In the genomic region with DNA sequence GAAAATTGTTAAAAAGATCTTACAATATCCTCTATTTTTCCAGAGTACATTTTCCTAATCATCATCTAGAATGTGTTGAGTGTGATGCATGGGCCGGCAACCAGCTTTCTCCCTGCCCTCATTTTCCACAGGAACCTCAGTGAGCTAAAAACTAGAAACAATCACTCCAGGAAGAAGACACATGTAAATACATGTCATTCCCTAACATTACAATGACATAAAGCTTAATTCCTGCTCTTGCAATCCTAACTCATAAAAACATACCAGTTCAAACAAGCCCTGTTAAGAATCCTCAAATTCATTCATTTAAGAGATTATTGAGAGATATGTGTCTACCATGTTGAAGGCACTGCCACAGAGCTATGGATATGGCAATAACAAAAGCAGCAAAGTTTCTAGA, we compare ENCODE assay signal across 15 cellular contexts. TPM values are rescaled to one million over a fixed set of nuclear protein-coding genes. Genes with fewer than 3 reads are reported as not detected.
A peak's percentile ranks its signal among the peaks of the same experiment; 100 is the strongest.
DNase-seq lines count a peak whose midpoint lies in the region; ATAC-seq and TF ChIP-seq lines count a peak whose summit lies in the region.
"Had no signal": no experiment of that assay in that cellular context is flagged by ENCODE, and none has a peak within 500 bp of the region (broad histone marks: within the 10 kb centered on the region; RNA-seq: fewer than 3 reads in every experiment).

No MANE protein-coding gene starts in this region.

- no peak overlapping the region for H3K9ac ChIP-seq in PC-3 (ENCODE audit: low read length)
- H3K9ac ChIP-seq: BLaER1, GM23248 had no signal

- CTCF ChIA-PET in CD4-positive, alpha-beta T cell (lab: Charles Lee), result interaction anchor here (0.6 to 1.6 kb wide), 2 partner anchors 15 to 183 kb away, joined by 3 to 4 read pairs; no protein-coding TSS in a partner anchor
- CTCF ChIA-PET in PC-3 (lab: Charles Lee), result no interaction called here

- H3K4me1 Mint-ChIP-seq in CD4-positive, alpha-beta T cell (ENCODE audit: low read depth), result peaks cover 30% of the 10 kb centered on the region

- no peak overlapping the region for H3K4me3 Mint-ChIP-seq in CD4-positive, alpha-beta T cell

- no peaks in the 10 kb centered on the region for H3K27me3 Mint-ChIP-seq in CD4-positive, alpha-beta T cell

- H3K79me2 ChIP-seq in PC-3 (ENCODE audit: low read length), result no peaks in the 10 kb centered on the region

- H3K27me3 ChIP-seq in CD4-positive, alpha-beta T cell (ENCODE audit: control insufficient read depth, insufficient read depth, low read length), result no peaks in the 10 kb centered on the region
- no peaks in the 10 kb centered on the region for H3K27me3 ChIP-seq in dorsolateral prefrontal cortex
- no peaks in the 10 kb centered on the region for H3K27me3 ChIP-seq in PC-3 (ENCODE audit: low read length)
- H3K27me3 ChIP-seq: BLaER1 had no signal

- H3K4me1 ChIP-seq in PC-3 (ENCODE audit: insufficient read depth, low read length), result peaks cover 36% of the 10 kb centered on the region
- H3K4me1 ChIP-seq: BLaER1 had no signal

- no peak for ATAC-seq in CD4-positive, alpha-beta T cell (ENCODE audit: poor library complexity)
- ATAC-seq in left colon (peak; percentile 25), PC-3 (no peak)
- ATAC-seq: GM12878, HCT116 had no signal

- no peak overlapping the region for H3K27ac ChIP-seq in CD4-positive, alpha-beta T cell (ENCODE audit: low read depth, low read length)
- H3K27ac ChIP-seq in dorsolateral prefrontal cortex (peak overlapping the region in 1 of 59 donors; percentile 39), PC-3 (ENCODE audit: low read length) (no peak overlapping the region)
- H3K27ac ChIP-seq: BLaER1, GM23248 had no signal

- H3K4me2 ChIP-seq in PC-3 (ENCODE audit: low read length), result no peak overlapping the region
- H3K4me2 ChIP-seq: BLaER1 had no signal

- intact Hi-C loops in CD4-positive, alpha-beta T cell (cut with DNase I, micrococcal nuclease), result no loop called here
- intact Hi-C loops in left colon (cut with DNase I, micrococcal nuclease), result loop anchor here in 1 of 2 donors (10.0 kb wide), 1 partner anchor 181 kb away; no protein-coding TSS in a partner anchor
- intact Hi-C loops in dorsolateral prefrontal cortex (cut with DNase I), result loop anchor here in 1 of 2 donors (10.0 kb wide), 1 partner anchor 711 kb away; no protein-coding TSS in a partner anchor
- intact Hi-C loops in PC-3 (cut with micrococcal nuclease), result no loop called here

- no peaks in the 10 kb centered on the region for H3K9me3 ChIP-seq in CD4-positive, alpha-beta T cell (ENCODE audit: control insufficient read depth, low read length)
- H3K9me3 ChIP-seq in PC-3 (ENCODE audit: low read length), result no peaks in the 10 kb centered on the region

- H3K4me3 ChIP-seq in epithelial cell of esophagus (ENCODE audit: low read length) (no peak overlapping the region), dorsolateral prefrontal cortex (no peak overlapping the region), PC-3 (ENCODE audit: low read length) (no peak overlapping the region)
- H3K4me3 ChIP-seq: BLaER1, GM12878, GM23248 had no signal

- no peaks in the 10 kb centered on the region for H3K36me3 ChIP-seq in PC-3 (ENCODE audit: low read depth, low read length)

- H3K9me3 Mint-ChIP-seq in CD4-positive, alpha-beta T cell, result no peaks in the 10 kb centered on the region

- H2AFZ ChIP-seq in PC-3 (ENCODE audit: low read length), result no peak overlapping the region
- H2AFZ ChIP-seq: GM23248 had no signal

- H3K36me3 Mint-ChIP-seq in CD4-positive, alpha-beta T cell (ENCODE audit: low read depth), result peaks cover 35% of the 10 kb centered on the region

- peaks cover 4% of the 10 kb centered on the region for H3F3A ChIP-seq in PC-3 (ENCODE audit: low read length, unreplicated experiment)

- POLR2A ChIA-PET in CD4-positive, alpha-beta T cell (lab: Charles Lee), result no interaction called here
- POLR2A ChIA-PET in PC-3 (lab: Charles Lee; ENCODE audit: unreplicated experiment), result no interaction called here

- no TSS peak for BruUV-seq in PC-3 (replicated peaks; lab: Mats Ljungman, UMichigan)

- no peak for TF ChIP-seq CTCF in CD4-positive, alpha-beta T cell (IDR thresholded peaks at IDR 0.05)
- TF ChIP-seq CTCF in epithelial cell of esophagus (IDR thresholded peaks at IDR 0.05; ENCODE audit: insufficient read depth, low read depth, low read length, missing control alignments), result no peak
- TF ChIP-seq CTCF in dorsolateral prefrontal cortex (IDR thresholded peaks at IDR 0.05 in 54 of 56, conservative IDR thresholded peaks at IDR 0.05 in 2 of 56; ENCODE audit: low read depth in 1 of 56, partially characterized antibody in 56 of 56), result no peak
- no peak for TF ChIP-seq CTCF in PC-3 (conservative IDR thresholded peaks at IDR 0.05; ENCODE audit: low read depth, low read length)

- H4K20me1 ChIP-seq in PC-3 (ENCODE audit: low read length), result no peaks in the 10 kb centered on the region

- DNase-seq in CD4-positive, alpha-beta T cell, result no peak
- peak; percentile 28 for DNase-seq in NCI-H69 (lab: John Stamatoyannopoulos, UW)
- peak; percentile 71 for DNase-seq in epithelial cell of esophagus (ENCODE audit: low read depth)
- DNase-seq in left colon, result no peak
- no peak for DNase-seq in dorsolateral prefrontal cortex
- DNase-seq in T-helper 2 cell, result no peak
- DNase-seq in SW 1271 (lab: John Stamatoyannopoulos, UW), result no peak
- DNase-seq in PC-3, result no peak
- DNase-seq: 8988T, AML-193, DMS79, GM23248 had no signal

- no peaks in the 10 kb centered on the region for H3K9me2 ChIP-seq in PC-3 (replicated peaks; ENCODE audit: low read length)

- peak overlapping the region; percentile 45 for H3K27ac Mint-ChIP-seq in CD4-positive, alpha-beta T cell

RNA-seq across cellular contexts. Expression of a gene that starts 18.5 kb away (rescaled TPM):
- total RNA-seq in CD4-positive, alpha-beta T cell, result 10 to 100 TPM; 52.5 to 54.1 TPM
- total RNA-seq in left colon, result 10 to 100 TPM; 41.7 to 42.5 TPM
- 10 to 100 TPM; 18.1 to 43.6 (median 33.3) TPM for total RNA-seq in dorsolateral prefrontal cortex
- 76.9 and 98.3 TPM in 2 replicates for total RNA-seq in PC-3 (2014; rRNA removed)

Comparison
In these comparisons a context has a peak if more than half of its experiments do, and no peak if none do; other contexts are left out.
1. DNase-seq: peak in NCI-H69 (single experiment) and epithelial cell of esophagus (single experiment); none in CD4-positive, alpha-beta T cell (0 of 10), left colon (0 of 2), dorsolateral prefrontal cortex (0 of 10), T-helper 2 cell (0 of 5), SW 1271 (0 of 2) and PC-3 (single experiment).